In the genomic region with DNA sequence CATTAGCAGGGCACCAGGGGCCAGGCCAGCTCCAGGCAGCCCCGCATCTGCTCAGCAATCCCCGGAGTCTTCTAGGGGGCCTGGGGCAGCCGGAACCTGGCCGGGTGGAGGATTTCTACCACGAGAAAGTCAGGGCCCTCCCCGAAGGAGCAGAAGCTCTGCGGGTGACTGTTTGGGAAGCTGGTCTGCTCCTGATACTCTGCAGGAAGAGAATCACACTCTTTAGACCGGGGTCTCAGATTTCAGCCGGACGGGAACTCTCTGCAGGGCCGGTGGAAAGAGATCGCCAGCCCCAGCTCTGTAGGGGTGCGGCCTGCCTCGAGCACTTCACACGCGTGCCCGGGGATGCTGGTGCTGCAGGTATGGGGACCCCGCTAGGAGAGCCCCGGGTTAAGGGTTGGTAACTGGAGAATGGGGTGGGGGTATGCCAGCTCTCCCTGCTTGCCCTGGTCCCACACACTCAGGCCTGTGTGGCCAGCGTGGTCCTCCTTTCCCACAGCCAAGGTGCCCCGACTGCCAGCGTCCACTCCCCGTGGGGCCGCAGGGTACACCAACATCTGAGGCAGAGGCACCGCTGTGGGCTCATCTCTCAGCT, we compare ENCODE assay signal across 11 cellular contexts. TPM values are rescaled to one million over a fixed set of nuclear protein-coding genes. Genes with fewer than 3 reads are reported as not detected.
DNase-seq lines count a peak whose midpoint lies in the region; ATAC-seq, FAIRE-seq and TF ChIP-seq lines count a peak whose summit lies in the region.
"Had no signal": no experiment of that assay in that cellular context is flagged by ENCODE, and none has a peak within 500 bp of the region (broad histone marks: within the 10 kb centered on the region; RNA-seq: fewer than 3 reads in every experiment).

No MANE protein-coding gene starts in this region.

- peak overlapping the region; percentile 68; the same call in 1 of the 2 replicates for H2BK12ac ChIP-seq in H1 (ENCODE audit: low read depth, low read length)

- TF ChIP-seq POLR2A in H1 (IDR thresholded peaks at IDR 0.05; ENCODE audit: control extremely low read depth in 1 of 2, low read depth in 2 of 2, low read length in 2 of 2) = no peak

- H3K4me1 ChIP-seq in CD8-positive, alpha-beta memory T cell (ENCODE audit: insufficient read depth, low read length) = peaks cover 87% of the 10 kb centered on the region
- H3K4me1 ChIP-seq in NT2/D1 (ENCODE audit: insufficient read depth, insufficient read length) (peaks cover 43% of the 10 kb centered on the region), H1 (replicated peaks in 1 of 4; ENCODE audit: control insufficient read depth in 3 of 4, insufficient read depth in 4 of 4, low read length in 3 of 4) (peaks cover 4 to 34% (median 27%) of the 10 kb centered on the region in 4 experiments), neuron (ENCODE audit: insufficient read depth, low read length) (peaks cover 49% of the 10 kb centered on the region)

- H3K4me2 ChIP-seq in H1 (ENCODE audit: insufficient read depth in 1 of 2, low read depth in 2 of 2, low read length in 2 of 2) = peak overlapping the region; percentile 21 to 35; a peak in 3 of 4 replicates

- H3K4me3 Mint-ChIP-seq in CD8-positive, alpha-beta memory T cell = peak overlapping the region in 1 of 7 donors; percentile 74

- no peak overlapping the region for H3K56ac ChIP-seq in H1 (replicated peaks; ENCODE audit: insufficient read length, low read depth, low read length)

- H3K4me1 Mint-ChIP-seq in CD8-positive, alpha-beta memory T cell = peaks cover 66 to 84% (median 74%) of the 10 kb centered on the region in 3 donors

- peak in 1 of 5 donors; percentile 37 for DNase-seq in CD8-positive, alpha-beta memory T cell
- no peak for DNase-seq in NT2/D1 (ENCODE audit: low read depth, low spot score)
- no peak for DNase-seq in H1 (ENCODE audit: low read depth in 1 of 2, low spot score in 2 of 2)
- no peak for DNase-seq in SIG-M5 treated with dmso at 0.1 percent for 504 hours (lab: John Stamatoyannopoulos, UW; ENCODE audit: unreplicated experiment)
- DNase-seq in AML-193 (lab: John Stamatoyannopoulos, UW) = no peak
- no peak for DNase-seq in amygdala (lab: John Stamatoyannopoulos, UW)

- H4K5ac ChIP-seq in H1 (ENCODE audit: insufficient read length, low read depth, low read length) = peak overlapping the region; percentile 7

- no peaks in the 10 kb centered on the region for H3K9me3 ChIP-seq in CD8-positive, alpha-beta memory T cell (ENCODE audit: low read length)
- H3K9me3 ChIP-seq in NT2/D1 (ENCODE audit: insufficient read depth, low read length) (peaks cover 3% of the 10 kb centered on the region; the same call in 1 of the 2 replicates), H1 (ENCODE audit: insufficient read depth in 2 of 2, low read depth in 1 of 2, low read length in 1 of 2) (no peaks in the 10 kb centered on the region; a peak in 1 of 4 replicates), neuron (ENCODE audit: low read length) (no peaks in the 10 kb centered on the region)
- H3K9me3 ChIP-seq: thoracic aorta had no signal

- peaks cover 0 to 66% (median 19%) of the 10 kb centered on the region in 3 donors for H3K36me3 Mint-ChIP-seq in CD8-positive, alpha-beta memory T cell

- H3K9me3 Mint-ChIP-seq in CD8-positive, alpha-beta memory T cell = no peaks in the 10 kb centered on the region

- H3K36me3 ChIP-seq in CD8-positive, alpha-beta memory T cell (ENCODE audit: insufficient read depth, low read length) = peaks cover 53% of the 10 kb centered on the region
- H3K36me3 ChIP-seq in NT2/D1 (ENCODE audit: insufficient read depth, insufficient read length, low read length) (peaks cover 16% of the 10 kb centered on the region), H1 (ENCODE audit: control insufficient read depth in 2 of 4, insufficient read depth in 4 of 4, low read length in 3 of 4) (no peaks in the 10 kb centered on the region), neuron (ENCODE audit: insufficient read depth, low read length) (peaks cover 4% of the 10 kb centered on the region)
- H3K36me3 ChIP-seq: thoracic aorta had no signal

- H3K9ac ChIP-seq in NT2/D1 (ENCODE audit: insufficient read length, low read depth) = peak overlapping the region; percentile 52
- H3K9ac ChIP-seq in H1 (replicated peaks in 1 of 4; ENCODE audit: extremely low read depth in 1 of 4, low read depth in 3 of 4, low read length in 3 of 4) = peak overlapping the region in 1 of 4 experiments; percentile 14; a peak in 2 of 7 replicates

- CTCF ChIA-PET in CD8-positive, alpha-beta memory T cell (lab: Charles Lee) = interaction anchor here (1.7 to 6.4 kb wide), 7 partner anchors 9 to 116 kb away, joined by 8 to 60 read pairs (median 13); no protein-coding TSS in a partner anchor
- CTCF ChIA-PET in H1 (lab: Charles Lee; ENCODE audit: partially characterized antibody) = interaction anchor here (0.8 to 2.3 kb wide), 17 partner anchors 9 to 388 kb away, joined by 3 to 9 read pairs (median 4); no protein-coding TSS in a partner anchor

- H3K27me3 ChIP-seq in CD8-positive, alpha-beta memory T cell (ENCODE audit: insufficient read depth, low read length, poor library complexity, severe bottlenecking) = no peaks in the 10 kb centered on the region
- H3K27me3 ChIP-seq in NT2/D1 (ENCODE audit: insufficient read depth, insufficient read length) = no peaks in the 10 kb centered on the region
- no peaks in the 10 kb centered on the region for H3K27me3 ChIP-seq in H1 (replicated peaks in 1 of 4; ENCODE audit: control insufficient read depth in 3 of 4, extremely low read depth in 1 of 4, insufficient read depth in 3 of 4, low read length in 3 of 4)
- H3K27me3 ChIP-seq in neuron (ENCODE audit: insufficient read depth, low read length) = no peaks in the 10 kb centered on the region
- H3K27me3 ChIP-seq: dorsolateral prefrontal cortex had no signal

- TF ChIP-seq CTCF in H1 (IDR thresholded peaks at IDR 0.05; ENCODE audit: control extremely low read depth in 1 of 3, insufficient read depth in 1 of 3, low read depth in 1 of 3, low read length in 3 of 3) = no peak

- no peak overlapping the region for H3K4ac ChIP-seq in H1 (replicated peaks; ENCODE audit: insufficient read length, low read depth, low read length)

- FAIRE-seq in H1 (lab: Jason Lieb, UNC) = no peak
- FAIRE-seq: keratinocyte had no signal

- 0 out of 2 replicates have a peak overlapping the region, but pooled peaks have one; percentile 16 for H2BK15ac ChIP-seq in H1 (ENCODE audit: low read length)

- H2AK5ac ChIP-seq in H1 (ENCODE audit: low read depth, low read length) = no peak overlapping the region

- H3K27ac Mint-ChIP-seq in CD8-positive, alpha-beta memory T cell = peak overlapping the region in 7 of 8 donors; percentile 57 to 90 (median 85)

- H2BK120ac ChIP-seq in H1 (replicated peaks; ENCODE audit: low read depth, low read length) = no peak overlapping the region

- H3K18ac ChIP-seq in H1 (ENCODE audit: extremely low read depth, low read length) = peak overlapping the region; percentile 78

- peaks cover 7 to 13% of the 10 kb centered on the region in 2 experiments for H4K20me1 ChIP-seq in H1 (replicated peaks in 1 of 2; ENCODE audit: control insufficient read depth in 1 of 2, insufficient read depth in 2 of 2, low read length in 2 of 2)

- H4K91ac ChIP-seq in H1 (replicated peaks; ENCODE audit: insufficient read length, low read length) = peak overlapping the region; percentile 78

- no peak for ATAC-seq in HG02884 (IDR thresholded peaks at IDR 0.05; ENCODE audit: unreplicated experiment)

- no peak for TF ChIP-seq EP300 in H1 (IDR thresholded peaks at IDR 0.05; ENCODE audit: borderline replicate concordance in 1 of 2, low read depth in 2 of 2, low read length in 2 of 2)

- H3K79me1 ChIP-seq in H1 (ENCODE audit: low read depth, low read length) = peaks cover 20% of the 10 kb centered on the region

- H2AFZ ChIP-seq in H1 (ENCODE audit: low read length) (no peak overlapping the region), neuron (ENCODE audit: low read depth, low read length) (peak overlapping the region; percentile 4)

- no peak overlapping the region for H2BK20ac ChIP-seq in H1 (ENCODE audit: low read length)

- peaks cover 0 to 53% of the 10 kb centered on the region in 2 experiments; a peak in 3 of 4 replicates for H3K79me2 ChIP-seq in H1 (ENCODE audit: control insufficient read depth in 1 of 2, insufficient read depth in 2 of 2, low read length in 2 of 2)

- peak overlapping the region; percentile 68; the same call in 1 of the 2 replicates for H4K8ac ChIP-seq in H1 (ENCODE audit: extremely low read depth, insufficient read depth, low read length)

- no peak for TF ChIP-seq RAD21 in H1 (IDR thresholded peaks at IDR 0.05 in 1 of 2, conservative IDR thresholded peaks at IDR 0.05 in 1 of 2; ENCODE audit: low read depth in 2 of 2, low read length in 2 of 2)

- H3K4me3 ChIP-seq in CD8-positive, alpha-beta memory T cell (ENCODE audit: low read length) = no peak overlapping the region
- no peak overlapping the region for H3K4me3 ChIP-seq in NT2/D1 (ENCODE audit: insufficient read length, low read depth)
- H3K4me3 ChIP-seq in H1 (ENCODE audit: extremely low read depth in 1 of 4, insufficient read depth in 2 of 4, low read depth in 3 of 4, low read length in 4 of 4) = peak overlapping the region in 1 of 4 experiments; percentile 5; a peak in 2 of 8 replicates
- peak overlapping the region; percentile 8 for H3K4me3 ChIP-seq in neuron (ENCODE audit: low read length)
- H3K4me3 ChIP-seq: dorsolateral prefrontal cortex, thoracic aorta had no signal

- H3K14ac ChIP-seq in H1 (ENCODE audit: insufficient read length) = no peak overlapping the region

- POLR2A ChIA-PET in CD8-positive, alpha-beta memory T cell (lab: Charles Lee) = interaction anchor here (0.6 to 0.8 kb wide), 3 partner anchors 31 to 69 kb away, joined by 3 to 6 read pairs (median 3); no protein-coding TSS in a partner anchor
- POLR2A ChIA-PET in H1 (lab: Charles Lee; ENCODE audit: partially characterized antibody) = interaction anchor here (0.8 to 3.1 kb wide), 3 partner anchors 9 to 28 kb away, joined by 3 to 10 read pairs (median 5); no protein-coding TSS in a partner anchor

- 37% methylated on average over 19 of the region's 25 CpGs; no CpG with 5 or more reads in 1 of the 2 experiments for WGBS in H1 (ENCODE audit: extremely low coverage in 1 of 2, insufficient coverage in 1 of 2, insufficient read length in 1 of 2, insufficient replicate concordance in 2 of 2, low coverage in 1 of 2, low lambda C conversion rate in 2 of 2, missing lambda C conversion rate in 1 of 2), 2 experiments

- H3K23me2 ChIP-seq in H1 (ENCODE audit: low read depth, low read length) = no peaks in the 10 kb centered on the region; the same call in 1 of the 2 replicates

- H3K27ac ChIP-seq in CD8-positive, alpha-beta memory T cell (ENCODE audit: low read depth, low read length) = no peak overlapping the region
- H3K27ac ChIP-seq in H1 (ENCODE audit: low read depth, low read length) = no peak overlapping the region
- H3K27ac ChIP-seq: thoracic aorta had no signal

- peaks cover 0 to 6% of the 10 kb centered on the region in 2 donors for H3K27me3 Mint-ChIP-seq in CD8-positive, alpha-beta memory T cell

- no peak overlapping the region for H3K23ac ChIP-seq in H1 (ENCODE audit: insufficient read length)

- 0 out of 2 replicates have a peak overlapping the region, but pooled peaks have one; percentile 66 for H2BK5ac ChIP-seq in H1 (ENCODE audit: low read depth, low read length)

RNA-seq across cellular contexts. Expression of a gene that starts 20.1 kb away (rescaled TPM):
- 10 to 100 TPM; 26.4 to 27.1 TPM for total RNA-seq in CD8-positive, alpha-beta memory T cell
- 123 TPM for polyA plus RNA-seq in CD8-positive, alpha-beta memory T cell
- total RNA-seq in H1 (2021; fragmentation: NEBNext Ultra II Directional; extraction: Animal tissue kit (Norgen Biotek cat#: 25700)) = 21.9 TPM in 2 replicates
- polyA plus RNA-seq in H1 (2011; rRNA removed) = 7.5 and 11.0 TPM in 2 replicates
- 12.9 TPM for polyA plus RNA-seq in H1 (2011; cell fraction: cytosol; rRNA removed)
- 15.0 TPM for polyA plus RNA-seq in H1 (2011; cell fraction: nucleus; rRNA removed)
- polyA plus RNA-seq in H1 (2012, experiment 1 of 2) = 11.8 to 14.5 TPM (median 13.4 TPM) in 4 replicates
- polyA plus RNA-seq in H1 (2012, experiment 2 of 2) = 7.7 TPM
- polyA plus RNA-seq in H1 (2013, experiment 1 of 2) = 11.2 TPM
- polyA plus RNA-seq in H1 (2013, experiment 2 of 2) = 11.4 TPM
- 10.6 and 10.8 TPM in 2 replicates for polyA minus RNA-seq in H1 (2011; rRNA and poly(A)+ RNA removed)
- polyA minus RNA-seq in H1 (2011; cell fraction: cytosol; rRNA and poly(A)+ RNA removed) = 11.4 TPM
- polyA minus RNA-seq in H1 (2011; cell fraction: nucleus; rRNA and poly(A)+ RNA removed) = 6.9 TPM
